9 cellular contexts compared by ENCODE assay signal in the genomic region with DNA sequence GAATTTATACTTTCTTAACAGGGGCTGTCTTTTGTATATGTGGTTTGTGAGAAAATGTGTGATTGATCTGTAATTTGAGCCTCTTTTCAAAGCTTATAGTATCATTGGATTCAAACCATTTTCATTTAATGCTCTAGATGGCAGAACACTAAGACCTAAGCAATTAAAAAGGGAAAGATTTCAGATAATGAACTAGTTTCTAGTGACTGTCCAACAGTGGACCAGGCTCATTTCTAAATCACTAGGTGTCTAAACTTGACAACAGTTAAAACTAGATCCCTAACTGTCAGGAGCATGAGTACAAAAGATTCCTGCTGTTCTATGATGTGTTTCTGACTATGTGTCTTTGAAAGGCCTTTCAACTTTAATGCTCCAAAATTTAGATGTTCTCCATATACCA. TPM values are rescaled to one million over a fixed set of nuclear protein-coding genes. Genes with fewer than 3 reads are reported as not detected.
DNase-seq lines count a peak whose midpoint lies in the region; ATAC-seq, FAIRE-seq and TF ChIP-seq lines count a peak whose summit lies in the region.
"Had no signal": no experiment of that assay in that cellular context is flagged by ENCODE, and none has a peak within 500 bp of the region (broad histone marks: within the 10 kb centered on the region; RNA-seq: fewer than 3 reads in every experiment).

No MANE protein-coding gene starts in this region.

- FAIRE-seq in small intestine (lab: Jason Lieb, UNC): no peak

- H3K27me3 ChIP-seq in effector memory CD4-positive, alpha-beta T cell (replicated peaks; ENCODE audit: control insufficient read depth, insufficient read depth, low read length, poor library complexity, severe bottlenecking): no peaks in the 10 kb centered on the region
- H3K27me3 ChIP-seq in small intestine (ENCODE audit: control insufficient read depth in 2 of 2, insufficient read depth in 2 of 2, low read length in 2 of 2): no peaks in the 10 kb centered on the region

- TF ChIP-seq CTCF in NB4 (IDR thresholded peaks at IDR 0.05; ENCODE audit: low read depth, low read length): no peak

- H3K27ac ChIP-seq in effector memory CD4-positive, alpha-beta T cell (ENCODE audit: insufficient read depth, low read length, poor library complexity, severe bottlenecking): peak overlapping the region; percentile 83
- H3K27ac ChIP-seq in small intestine (ENCODE audit: low read depth in 1 of 2, low read length in 1 of 2): peak overlapping the region; percentile 28 to 32
- H3K27ac ChIP-seq: 22Rv1 had no signal

- DNase-seq in DMS153 treated with DMSO at 0.1 percent for 48 hours (lab: John Stamatoyannopoulos, UW; ENCODE audit: unreplicated experiment) (peak; percentile 41), DMS153 (lab: John Stamatoyannopoulos, UW) (no peak), NB4 (ENCODE audit: low read depth) (peak; percentile 39), small intestine (no peak)
- DNase-seq in effector memory CD4-positive, alpha-beta T cell: no peak

- peak overlapping the region; percentile 50 for H3K4me3 ChIP-seq in NB4 (ENCODE audit: low read depth, low read length)
- H3K4me3 ChIP-seq in effector memory CD4-positive, alpha-beta T cell (ENCODE audit: insufficient read depth, low read depth, low read length, poor library complexity, severe bottlenecking): peak overlapping the region; percentile 26
- no peak overlapping the region for H3K4me3 ChIP-seq in small intestine (ENCODE audit: low read depth in 1 of 2, low read length in 2 of 2)

- ATAC-seq in GM21717 (IDR thresholded peaks at IDR 0.05; ENCODE audit: unreplicated experiment): no peak
- ATAC-seq in GM21526 (IDR thresholded peaks at IDR 0.05; ENCODE audit: low FRiP score, unreplicated experiment): no peak
- ATAC-seq in HG03565 (IDR thresholded peaks at IDR 0.05; ENCODE audit: unreplicated experiment): no peak

- no peak for TF ChIP-seq POLR2A in NB4 (IDR thresholded peaks at IDR 0.05; ENCODE audit: extremely low read depth, insufficient read length)

- H3K4me1 ChIP-seq in effector memory CD4-positive, alpha-beta T cell (ENCODE audit: control insufficient read depth, insufficient read depth, low read length, poor library complexity, severe bottlenecking): peaks cover 42% of the 10 kb centered on the region
- H3K4me1 ChIP-seq in small intestine (ENCODE audit: control insufficient read depth in 2 of 2, insufficient read depth in 1 of 2, low read depth in 1 of 2, low read length in 1 of 2): peaks cover 0 to 11% of the 10 kb centered on the region in 2 donors

- H3K36me3 ChIP-seq in effector memory CD4-positive, alpha-beta T cell (ENCODE audit: control insufficient read depth, insufficient read depth, low read length): no peaks in the 10 kb centered on the region
- H3K36me3 ChIP-seq in small intestine (ENCODE audit: control insufficient read depth in 2 of 2, insufficient read depth in 2 of 2, low read length in 2 of 2): no peaks in the 10 kb centered on the region

- no peaks in the 10 kb centered on the region for H3K9me3 ChIP-seq in effector memory CD4-positive, alpha-beta T cell (ENCODE audit: control insufficient read depth, low read length)
- no peaks in the 10 kb centered on the region for H3K9me3 ChIP-seq in small intestine (ENCODE audit: control insufficient read depth, low read depth)

RNA-seq across cellular contexts. Expression of gene ANKRD44, which starts 54.6 kb away (rescaled TPM):
- 1 to 10 TPM in 2 of 3 donors, under 1 TPM in 1; 0.89 to 2.0 (median 1.4) TPM for polyA plus RNA-seq in small intestine

Comparison
In these comparisons a context has a peak if more than half of its experiments do, and no peak if none do; other contexts are left out.
1. DNase-seq: peak in DMS153 treated with DMSO at 0.1 percent for 48 hours (single experiment) and NB4 (single experiment); none in DMS153 (single experiment), effector memory CD4-positive, alpha-beta T cell (0 of 3) and small intestine (single experiment).
2. H3K4me3 ChIP-seq: peak in NB4 (single experiment) and effector memory CD4-positive, alpha-beta T cell (single experiment); none in small intestine (0 of 2).